13 cellular contexts compared by ENCODE assay signal in genomic region chr6:3282461-3283236, GRCh38. TPM values are rescaled to one million over a fixed set of nuclear protein-coding genes. Genes with fewer than 3 reads are reported as not detected.
DNase-seq lines count a peak whose midpoint lies in the region; ATAC-seq and TF ChIP-seq lines count a peak whose summit lies in the region.
"Had no signal": no experiment of that assay in that cellular context is flagged by ENCODE, and none has a peak within 500 bp of the region (broad histone marks: within the 10 kb centered on the region; RNA-seq: fewer than 3 reads in every experiment).

No MANE protein-coding gene starts in this region.

- CTCF ChIA-PET in mammary epithelial cell (lab: Charles Lee; ENCODE audit: low non-redundant PET) = no interaction called here

- intact Hi-C loops in breast epithelium (cut with DNase I; ENCODE audit: low total_unique reads) (loop anchor here (10.0 kb wide), 1 partner anchor 232 kb away; no protein-coding TSS in a partner anchor), mammary epithelial cell (cut with micrococcal nuclease) (loop anchor here (2.0 kb wide), 2 partner anchors 120 to 330 kb away; no protein-coding TSS in a partner anchor), upper lobe of right lung (cut with DNase I) (loop anchor here (5.0 kb wide), 1 partner anchor 445 kb away; no protein-coding TSS in a partner anchor)

- H3F3A ChIP-seq in neural progenitor cell (ENCODE audit: low read depth) = peaks cover 24% of the 10 kb centered on the region

- TF ChIP-seq POLR2A in breast epithelium (IDR thresholded peaks at IDR 0.05) = no peak

- H3K4me3 ChIP-seq in breast epithelium = no peak overlapping the region
- no peak overlapping the region for H3K4me3 ChIP-seq in mammary epithelial cell (replicated peaks in 1 of 3; ENCODE audit: insufficient read depth in 1 of 3, low read depth in 2 of 3, low read length in 3 of 3)
- no peak overlapping the region for H3K4me3 ChIP-seq in neural progenitor cell
- H3K4me3 ChIP-seq in upper lobe of right lung = no peak overlapping the region

- H3K27ac Mint-ChIP-seq in neural progenitor cell = peak overlapping the region; percentile 99

- dilution Hi-C loops in mammary epithelial cell (cut with HindIII; ENCODE audit: low sequenced_read_pairs) = loop anchor here (5.0 to 25.0 kb wide), 2 partner anchors 70 to 705 kb away; no protein-coding TSS in a partner anchor

- H3K4me3 Mint-ChIP-seq in neural progenitor cell = peak overlapping the region; percentile 72

- peaks cover 28% of the 10 kb centered on the region for H3K36me3 Mint-ChIP-seq in neural progenitor cell

- H3K27ac ChIP-seq in breast epithelium (peak overlapping the region; percentile 1 to 65), mammary epithelial cell (ENCODE audit: insufficient read depth, low read depth, low read length) (no peak overlapping the region), neural progenitor cell (no peak overlapping the region), upper lobe of right lung (peak overlapping the region; percentile 65)
- H3K27ac ChIP-seq: KMS-11 had no signal

- in situ Hi-C loops in mammary epithelial cell (cut with MboI; ENCODE audit: low sequenced_read_pairs in 2 of 2) = loop anchor here (5.0 to 25.0 kb wide), 3 partner anchors 175 to 730 kb away; partner anchors contain the start of gene SLC22A23 (in 1 of the 2)

- H3K4me1 ChIP-seq in breast epithelium (no peaks in the 10 kb centered on the region), mammary epithelial cell (ENCODE audit: insufficient read depth, low read length) (peaks cover 15% of the 10 kb centered on the region), neural progenitor cell (peaks cover 17% of the 10 kb centered on the region), upper lobe of right lung (peaks cover 22% of the 10 kb centered on the region)

- no peaks in the 10 kb centered on the region for H3K79me2 ChIP-seq in mammary epithelial cell (ENCODE audit: insufficient read depth, low read length)
- no peaks in the 10 kb centered on the region for H3K79me2 ChIP-seq in neural progenitor cell (ENCODE audit: low read depth)

- H3K36me3 ChIP-seq in breast epithelium (no peaks in the 10 kb centered on the region), mammary epithelial cell (ENCODE audit: insufficient read depth, low read length) (peaks cover 2% of the 10 kb centered on the region), neural progenitor cell (no peaks in the 10 kb centered on the region), upper lobe of right lung (peaks cover 8% of the 10 kb centered on the region)

- H3K9ac ChIP-seq in mammary epithelial cell (ENCODE audit: insufficient read depth, low read length) (no peak overlapping the region), neural progenitor cell (no peak overlapping the region)
- H3K9ac ChIP-seq: KMS-11 had no signal

- no TSS peak for BruUV-seq in mammary epithelial cell (replicated peaks; lab: Mats Ljungman, UMichigan)

- H2AFZ ChIP-seq in mammary epithelial cell (ENCODE audit: low read depth, low read length) (no peak overlapping the region), neural progenitor cell (replicated peaks) (no peak overlapping the region)

- H3K27me3 ChIP-seq in breast epithelium = no peaks in the 10 kb centered on the region
- no peaks in the 10 kb centered on the region for H3K27me3 ChIP-seq in mammary epithelial cell (ENCODE audit: insufficient read depth, low read length)
- no peaks in the 10 kb centered on the region for H3K27me3 ChIP-seq in neural progenitor cell
- H3K27me3 ChIP-seq in upper lobe of right lung = no peaks in the 10 kb centered on the region

- no peaks in the 10 kb centered on the region for H3K9me3 Mint-ChIP-seq in neural progenitor cell

- no peak for TF ChIP-seq CTCF in breast epithelium (IDR thresholded peaks at IDR 0.05)
- TF ChIP-seq CTCF in mammary epithelial cell (conservative IDR thresholded peaks at IDR 0.05 in 1 of 2, IDR thresholded peaks at IDR 0.05 in 1 of 2; ENCODE audit: extremely low read depth in 1 of 2, insufficient read depth in 1 of 2, low read depth in 1 of 2, low read length in 2 of 2) = no peak
- TF ChIP-seq CTCF in neural progenitor cell (IDR thresholded peaks at IDR 0.05) = no peak
- no peak for TF ChIP-seq CTCF in upper lobe of right lung (IDR thresholded peaks at IDR 0.05)

- ATAC-seq in upper lobe of right lung = no peak
- no peak for ATAC-seq in HG03442 (IDR thresholded peaks at IDR 0.05; ENCODE audit: unreplicated experiment)

- peaks cover 8% of the 10 kb centered on the region for H3K27me3 Mint-ChIP-seq in neural progenitor cell (ENCODE audit: insufficient read depth, low read depth)

- no peaks in the 10 kb centered on the region for H3K9me3 ChIP-seq in breast epithelium
- no peaks in the 10 kb centered on the region for H3K9me3 ChIP-seq in mammary epithelial cell (replicated peaks; ENCODE audit: insufficient read depth, low read length)
- H3K9me3 ChIP-seq in neural progenitor cell (ENCODE audit: low read depth) = no peaks in the 10 kb centered on the region
- no peaks in the 10 kb centered on the region for H3K9me3 ChIP-seq in upper lobe of right lung

- H3K4me1 Mint-ChIP-seq in neural progenitor cell = peaks cover 63% of the 10 kb centered on the region

- H4K20me1 ChIP-seq in mammary epithelial cell (ENCODE audit: insufficient read depth, low read length) (no peaks in the 10 kb centered on the region), neural progenitor cell (ENCODE audit: low read depth) (peaks cover 6% of the 10 kb centered on the region)

- WGBS in mammary epithelial cell (ENCODE audit: low coverage, missing lambda C conversion rate) = 94% methylated on average over 20 of the region's 20 CpGs

- H3K4me2 ChIP-seq in mammary epithelial cell (ENCODE audit: insufficient read depth, low read depth, low read length) (no peak overlapping the region), neural progenitor cell (peak overlapping the region; percentile 29)
- H3K4me2 ChIP-seq: KMS-11 had no signal

- DNase-seq in breast epithelium (ENCODE audit: low spot score in 2 of 2) (peak in 1 of 2 donors; percentile 45), mammary epithelial cell (no peak), fibroblast of peridontal ligament (ENCODE audit: extremely low read depth) (peak; percentile 2), neural progenitor cell (ENCODE audit: low spot score) (no peak), upper lobe of right lung (peak; percentile 29), 8988T (no peak), COR-L47 (lab: John Stamatoyannopoulos, UW) (no peak)
- DNase-seq: activated CD4-positive, alpha-beta T cell treated with anti-CD3 and anti-CD28 coated beads for 4 hours; activated T-cell treated with anti-CD3 and anti-CD28 coated beads, Interleukin-2, amount 50 U/mL, for 48 hours; erythroblast; NCI-H1694 had no signal

RNA-seq across cellular contexts. Expression of gene PSMG4, which starts 23.9 kb away (rescaled TPM):
- 10 to 100 TPM; 24.3 to 26.9 (median 24.6) TPM for total RNA-seq in breast epithelium
- total RNA-seq in mammary epithelial cell = 10 to 100 TPM; 14.3 to 29.9 TPM
- polyA plus RNA-seq in mammary epithelial cell = 26.1 TPM
- polyA minus RNA-seq in mammary epithelial cell = 6.7 TPM
- total RNA-seq in neural progenitor cell (ENCODE audit: low replicate concordance) = 15.2 and 25.3 TPM in 2 replicates
- total RNA-seq in upper lobe of right lung = 16.9 TPM

RNA-seq across cellular contexts. Expression of gene TUBB2B, which starts 55.2 kb away (rescaled TPM):
- 1 to 10 TPM; 4.2 to 7.5 (median 7.3) TPM for total RNA-seq in breast epithelium
- total RNA-seq in mammary epithelial cell = 10 to 100 TPM in 1 of 2 donors, 1 to 10 TPM in 1; 3.1 to 31.8 TPM
- 5.7 TPM for polyA plus RNA-seq in mammary epithelial cell
- polyA minus RNA-seq in mammary epithelial cell = 3.5 TPM
- total RNA-seq in neural progenitor cell (ENCODE audit: low replicate concordance) = 362 and 762 TPM in 2 replicates
- total RNA-seq in upper lobe of right lung = 0.46 TPM

Comparison
In these comparisons a context has a peak if more than half of its experiments do, and no peak if none do; other contexts are left out.
1. H3K27ac ChIP-seq: peak in breast epithelium (2 of 2) and upper lobe of right lung (single experiment); none in mammary epithelial cell (single experiment) and neural progenitor cell (single experiment).
2. DNase-seq: peak in fibroblast of peridontal ligament (single experiment) and upper lobe of right lung (single experiment); none in mammary epithelial cell (single experiment), neural progenitor cell (single experiment), 8988T (single experiment) and COR-L47 (single experiment).
3. RNA of gene TUBB2B, which starts 55.2 kb away (total RNA-seq): 362 to 762 TPM in neural progenitor cell; 3.1 to 31.8 TPM in mammary epithelial cell, 4.2 to 7.5 TPM in breast epithelium and 0.46 TPM in upper lobe of right lung (single experiment); every median in the first group is over 10 times any median in the second.